ENCODE assay signal across 19 cellular contexts in genomic region chr12:119932921-119933320, GRCh38.
DNase-seq lines count a peak whose midpoint lies in the region; ATAC-seq and TF ChIP-seq lines count a peak whose summit lies in the region.
"Had no signal": no experiment of that assay in that cellular context is flagged by ENCODE, and none has a peak within 500 bp of the region (broad histone marks: within the 10 kb centered on the region; RNA-seq: fewer than 3 reads in every experiment).

No MANE protein-coding gene starts in this region.

- H3K9me3 ChIP-seq in HEK293 (ENCODE audit: control insufficient read depth, insufficient read depth, low read depth, low read length): no peaks in the 10 kb centered on the region
- H3K9me3 ChIP-seq: BE2C, BLaER1 had no signal

- POLR2A ChIA-PET in HEK293 (lab: Yijun Ruan, JAX): no interaction called here

- DNase-seq in nephron progenitor cell (no peak), RPMI8226 (no peak), DMS153 (lab: John Stamatoyannopoulos, UW) (no peak)
- DNase-seq: 8988T; ACHN; BE2C; C1 segment of cervical spinal cord; CD4-positive, alpha-beta memory T cell; CD4-positive, CD25-positive, alpha-beta regulatory T cell; CD8-positive, alpha-beta memory T cell; COR-L47; DMS 273 treated with DMSO at 0.1 percent for 48 hours; DMS79 treated with DMSO at 0.1 percent for 48 hours; GF-D8 had no signal

- no peaks in the 10 kb centered on the region for H3K4me1 Mint-ChIP-seq in nephron progenitor cell
- H3K4me1 Mint-ChIP-seq: CD14-positive monocyte; CD4-positive, CD25-positive, alpha-beta regulatory T cell; CD8-positive, alpha-beta memory T cell had no signal

- no peaks in the 10 kb centered on the region for H3K36me3 ChIP-seq in HEK293 (ENCODE audit: control insufficient read depth in 2 of 2, insufficient read depth in 1 of 2, low read length in 2 of 2)
- H3K36me3 ChIP-seq: BE2C, BLaER1 had no signal

- no peaks in the 10 kb centered on the region for H3K4me1 ChIP-seq in HEK293 (ENCODE audit: control insufficient read depth, insufficient read depth, low read length)
- H3K4me1 ChIP-seq: BE2C, BLaER1 had no signal

- no peak for TF ChIP-seq CTCF in HEK293 (tag by site-specific recombination; IDR thresholded peaks at IDR 0.05)
- TF ChIP-seq CTCF in VCaP (conservative IDR thresholded peaks at IDR 0.05): no peak
- no peak for TF ChIP-seq CTCF in nephron progenitor cell (IDR thresholded peaks at IDR 0.05)

- H3K4me3 ChIP-seq in HEK293 (ENCODE audit: low read depth, low read length): no peak overlapping the region
- H3K4me3 ChIP-seq: BLaER1 had no signal

- H3K27ac ChIP-seq in HEK293 (ENCODE audit: extremely low read depth, low read depth, low read length) (no peak overlapping the region), VCaP (peak overlapping the region; percentile 99; the same call in 1 of the 2 replicates)
- H3K27ac ChIP-seq: BLaER1 had no signal

- no peaks in the 10 kb centered on the region for H3K9me3 Mint-ChIP-seq in nephron progenitor cell
- H3K9me3 Mint-ChIP-seq: CD4-positive, alpha-beta memory T cell; CD4-positive, CD25-positive, alpha-beta regulatory T cell had no signal

- no peaks in the 10 kb centered on the region for H3K36me3 Mint-ChIP-seq in nephron progenitor cell (ENCODE audit: low read depth)
- H3K36me3 Mint-ChIP-seq: CD14-positive monocyte; CD4-positive, alpha-beta memory T cell; CD4-positive, CD25-positive, alpha-beta regulatory T cell; CD8-positive, alpha-beta memory T cell had no signal

- peaks cover 17% of the 10 kb centered on the region for H3K27me3 Mint-ChIP-seq in nephron progenitor cell (ENCODE audit: low read depth, poor library complexity)

- H3K27ac Mint-ChIP-seq in nephron progenitor cell: peak overlapping the region; percentile 23
- H3K27ac Mint-ChIP-seq: CD14-positive monocyte; CD4-positive, alpha-beta memory T cell; CD4-positive, CD25-positive, alpha-beta regulatory T cell; CD8-positive, alpha-beta memory T cell had no signal

- no peak overlapping the region for H3K4me3 Mint-ChIP-seq in nephron progenitor cell
- H3K4me3 Mint-ChIP-seq: CD14-positive monocyte; CD4-positive, alpha-beta memory T cell; CD4-positive, CD25-positive, alpha-beta regulatory T cell; CD8-positive, alpha-beta memory T cell had no signal

- CTCF ChIA-PET in HEK293 (lab: Yijun Ruan, JAX): no interaction called here

- ATAC-seq in HG02763 (IDR thresholded peaks at IDR 0.05; ENCODE audit: unreplicated experiment): no peak

TF ChIP-seq in HEK293, 187 proteins besides CTCF, POLR2A, EP300 and RAD21:
- TF ChIP-seq ZNF37A (tag by site-specific recombination; IDR thresholded peaks at IDR 0.05) (no peak), SP7 (tag by site-specific recombination; IDR thresholded peaks at IDR 0.05) (no peak), ZNF398 (tag by site-specific recombination; IDR thresholded peaks at IDR 0.05) (0 out of 2 replicates have a peak, but pooled peaks have one; percentile 22), PRDM10 (tag by site-specific recombination; IDR thresholded peaks at IDR 0.05) (no peak), INSM2 (tag by site-specific recombination; IDR thresholded peaks at IDR 0.05) (no peak), ZFHX2 (tag by site-specific recombination; conservative IDR thresholded peaks at IDR 0.05) (no peak), ZSCAN23 (tag by site-specific recombination; IDR thresholded peaks at IDR 0.05) (no peak), ZNF169 (tag by site-specific recombination; IDR thresholded peaks at IDR 0.05) (no peak), ATF2 (tag by site-specific recombination; IDR thresholded peaks at IDR 0.05; ENCODE audit: low read depth) (peak; percentile 56)
